ENCODE assay signal across 1 cellular context in genomic region chr16:50666658-50667496, GRCh38.
TF ChIP-seq lines count a peak whose summit lies in the region.

No MANE protein-coding gene starts in this region.

TF ChIP-seq in HepG2, 621 proteins besides CTCF, POLR2A, EP300 and RAD21 (continued from another document):
- TF ChIP-seq ZNF451 (CRISPR knock-in tag; IDR thresholded peaks at IDR 0.05), result 0 out of 2 replicates have a peak, but pooled peaks have one; percentile 63
- TF ChIP-seq ZNF3 (CRISPR knock-in tag; IDR thresholded peaks at IDR 0.05), result no peak
- TF ChIP-seq ZNF24 (IDR thresholded peaks at IDR 0.05), result no peak
- no peak for TF ChIP-seq ZNF296 (CRISPR knock-in tag; conservative IDR thresholded peaks at IDR 0.05)
- TF ChIP-seq HCFC1 (IDR thresholded peaks at IDR 0.05; ENCODE audit: low read depth, low read length), result no peak
- no peak; the same call in 1 of the 2 replicates for TF ChIP-seq ZNF644 (CRISPR knock-in tag; IDR thresholded peaks at IDR 0.05; ENCODE audit: low read depth)
- TF ChIP-seq ATF5 (CRISPR knock-in tag; IDR thresholded peaks at IDR 0.05; ENCODE audit: low read depth), result no peak
- no peak for TF ChIP-seq ZNF839 (CRISPR knock-in tag; IDR thresholded peaks at IDR 0.05; ENCODE audit: borderline replicate concordance)
- TF ChIP-seq SATB2 (CRISPR knock-in tag; IDR thresholded peaks at IDR 0.05), result no peak
- TF ChIP-seq GZF1 (CRISPR knock-in tag; IDR thresholded peaks at IDR 0.05), result no peak
- TF ChIP-seq TEAD3 (CRISPR knock-in tag; optimal IDR thresholded peaks at IDR 0.05; ENCODE audit: borderline replicate concordance), result no peak
- TF ChIP-seq ZFP36 (IDR thresholded peaks at IDR 0.05; ENCODE audit: borderline replicate concordance, low read depth, low read length, partially characterized antibody), result peak; percentile 50
- peak; percentile 83; the same call in 1 of the 2 replicates for TF ChIP-seq ZNF572 (CRISPR knock-in tag; IDR thresholded peaks at IDR 0.05)
- no peak for TF ChIP-seq ZNF879 (CRISPR knock-in tag; IDR thresholded peaks at IDR 0.05)
- no peak for TF ChIP-seq PPARG (CRISPR knock-in tag; conservative IDR thresholded peaks at IDR 0.05)
- TF ChIP-seq IKZF4 (CRISPR knock-in tag; IDR thresholded peaks at IDR 0.05; ENCODE audit: borderline replicate concordance, low read depth, not compliant biosample characterization), result no peak
- no peak for TF ChIP-seq FOXO1 (CRISPR knock-in tag; IDR thresholded peaks at IDR 0.05)
- no peak for TF ChIP-seq ETV6 (CRISPR knock-in tag; conservative IDR thresholded peaks at IDR 0.05)
- TF ChIP-seq ZSCAN12 (CRISPR knock-in tag; IDR thresholded peaks at IDR 0.05), result no peak
- TF ChIP-seq DR1 (CRISPR knock-in tag; IDR thresholded peaks at IDR 0.05), result 0 out of 2 replicates have a peak, but pooled peaks have one; percentile 28
- TF ChIP-seq KDM5A (IDR thresholded peaks at IDR 0.05; ENCODE audit: borderline replicate concordance, low read length), result no peak
- TF ChIP-seq ZNF235 (CRISPR knock-in tag; IDR thresholded peaks at IDR 0.05; ENCODE audit: borderline replicate concordance), result no peak
- no peak for TF ChIP-seq DNMT3B (CRISPR knock-in tag; conservative IDR thresholded peaks at IDR 0.05)
- TF ChIP-seq SNAI1 (CRISPR knock-in tag; IDR thresholded peaks at IDR 0.05; ENCODE audit: borderline replicate concordance), result no peak
TF ChIP-seq in HepG2: peak in this region for 13.
